19 cellular contexts compared by ENCODE assay signal in the genomic region with DNA sequence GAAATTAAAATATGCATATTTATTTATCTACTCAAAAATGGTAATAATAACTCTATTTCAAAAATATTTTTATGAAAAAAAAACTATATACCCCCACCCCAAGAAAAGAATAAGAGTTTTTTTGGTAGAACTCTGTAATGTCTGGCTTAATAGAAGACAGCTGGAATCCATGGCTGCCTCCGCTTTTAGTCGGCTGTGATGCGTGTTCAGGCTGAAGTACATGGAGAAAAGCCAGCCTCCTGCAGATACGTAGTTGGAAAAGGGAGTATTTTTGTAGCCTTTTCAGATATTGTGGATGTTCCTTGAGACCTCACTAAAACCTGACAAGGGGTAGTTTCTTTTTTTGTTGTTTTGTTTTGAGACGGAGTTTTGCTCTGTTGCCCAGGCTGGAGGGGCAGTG. TPM values are rescaled to one million over a fixed set of nuclear protein-coding genes. Genes with fewer than 3 reads are reported as not detected.
DNase-seq lines count a peak whose midpoint lies in the region; ATAC-seq and TF ChIP-seq lines count a peak whose summit lies in the region.
"Had no signal": no experiment of that assay in that cellular context is flagged by ENCODE, and none has a peak within 500 bp of the region (broad histone marks: within the 10 kb centered on the region; RNA-seq: fewer than 3 reads in every experiment).

No MANE protein-coding gene starts in this region.

- no peaks in the 10 kb centered on the region for H3K9me3 Mint-ChIP-seq in type B pancreatic cell
- H3K9me3 Mint-ChIP-seq in activated CD8-positive, alpha-beta memory T cell treated with anti-CD3 and anti-CD28 coated beads, Interleukin-2, amount 10 ng/mL, durations not matched to agents 7 days and 5 days (ENCODE audit: low read depth): no peaks in the 10 kb centered on the region
- H3K9me3 Mint-ChIP-seq: CD4-positive, alpha-beta memory T cell; endodermal cell had no signal

- no CpG with 5 or more reads among the region's 5 CpGs for WGBS in trophoblast cell (ENCODE audit: extremely low coverage, insufficient coverage, insufficient read length)

- DNase-seq in AG10803 (ENCODE audit: low read depth): peak; percentile 73
- no peak for DNase-seq in adipocyte (ENCODE audit: low read depth)
- no peak for DNase-seq in foreskin keratinocyte
- DNase-seq in trophoblast cell: no peak
- DNase-seq in stimulated activated naive CD4-positive, alpha-beta T cell treated with Interleukin-2 at 50 U/mL for 16 hours (lab: John Stamatoyannopoulos, UW): no peak
- DNase-seq in type B pancreatic cell (ENCODE audit: extremely low spot score, unreplicated experiment): no peak
- no peak for DNase-seq in activated CD8-positive, alpha-beta memory T cell treated with anti-CD3 and anti-CD28 coated beads, Interleukin-2, amount 10 ng/mL, durations not matched to agents 7 days and 5 days
- DNase-seq: activated CD4-positive, alpha-beta T cell treated with anti-CD3 and anti-CD28 coated beads, Interleukin-2, amount 50 U/mL, for 4 hours; CD4-positive, alpha-beta memory T cell; endodermal cell; islet precursor cell; NCI-H1417; NCI-H2171; NCI-H774; PC-9; spleen; stimulated activated naive CD4-positive, alpha-beta T cell had no signal

- ATAC-seq in foreskin keratinocyte (no peak), GM19467 (IDR thresholded peaks at IDR 0.05; ENCODE audit: unreplicated experiment) (no peak)
- no peak for ATAC-seq in activated CD8-positive, alpha-beta memory T cell treated with anti-CD3 and anti-CD28 coated beads, Interleukin-2, amount 10 ng/mL, durations not matched to agents 7 days and 5 days
- ATAC-seq: GM12878 had no signal

- H4K91ac ChIP-seq in trophoblast cell (ENCODE audit: low read depth, low read length): no peak overlapping the region

- H4K12ac ChIP-seq in trophoblast cell (ENCODE audit: low read depth, low read length): no peak overlapping the region

- peak overlapping the region; percentile 47 for H3K4ac ChIP-seq in trophoblast cell (ENCODE audit: low read depth, low read length)

- peaks cover 9% of the 10 kb centered on the region for H3K36me3 Mint-ChIP-seq in type B pancreatic cell
- H3K36me3 Mint-ChIP-seq in activated CD8-positive, alpha-beta memory T cell treated with anti-CD3 and anti-CD28 coated beads, Interleukin-2, amount 10 ng/mL, durations not matched to agents 7 days and 5 days: no peaks in the 10 kb centered on the region

- H3K27me3 Mint-ChIP-seq in type B pancreatic cell: no peaks in the 10 kb centered on the region
- H3K27me3 Mint-ChIP-seq in activated CD8-positive, alpha-beta memory T cell treated with anti-CD3 and anti-CD28 coated beads, Interleukin-2, amount 10 ng/mL, durations not matched to agents 7 days and 5 days: no peaks in the 10 kb centered on the region
- H3K27me3 Mint-ChIP-seq: CD4-positive, alpha-beta memory T cell had no signal

- H2BK5ac ChIP-seq in trophoblast cell (ENCODE audit: low read depth, low read length, poor library complexity): no peak overlapping the region

- no peak for TF ChIP-seq CTCF in AG10803 (conservative IDR thresholded peaks at IDR 0.05; ENCODE audit: low read length)
- TF ChIP-seq CTCF in foreskin keratinocyte (conservative IDR thresholded peaks at IDR 0.05): no peak
- TF ChIP-seq CTCF in type B pancreatic cell (conservative IDR thresholded peaks at IDR 0.05): no peak

- H2AK5ac ChIP-seq in trophoblast cell (ENCODE audit: low read length): no peak overlapping the region

- H3K4me1 ChIP-seq in adipocyte (ENCODE audit: control insufficient read depth, insufficient read depth, low read length) (peaks cover 57% of the 10 kb centered on the region), foreskin keratinocyte (peaks cover 10% of the 10 kb centered on the region), trophoblast cell (ENCODE audit: control insufficient read depth in 1 of 2, insufficient read depth in 2 of 2, low read length in 2 of 2) (peaks cover 0 to 2% of the 10 kb centered on the region in 2 experiments)

- no peak overlapping the region for H2BK12ac ChIP-seq in trophoblast cell (ENCODE audit: low read length)

- H3K9me3 ChIP-seq in adipocyte (ENCODE audit: control insufficient read depth, low read length) (no peaks in the 10 kb centered on the region), trophoblast cell (ENCODE audit: insufficient read depth, low read depth, low read length) (no peaks in the 10 kb centered on the region)
- H3K9me3 ChIP-seq: spleen had no signal

- H3K4me1 Mint-ChIP-seq in type B pancreatic cell (ENCODE audit: unreplicated experiment): peaks cover 51% of the 10 kb centered on the region
- H3K4me1 Mint-ChIP-seq in activated CD8-positive, alpha-beta memory T cell treated with anti-CD3 and anti-CD28 coated beads, Interleukin-2, amount 10 ng/mL, durations not matched to agents 7 days and 5 days: peaks cover 6% of the 10 kb centered on the region

- no peak overlapping the region for H3K23ac ChIP-seq in trophoblast cell (ENCODE audit: low read length)

- H2BK120ac ChIP-seq in trophoblast cell (ENCODE audit: insufficient read depth, low read length, poor library complexity): no peak overlapping the region

- H3K27ac ChIP-seq in foreskin keratinocyte (peak overlapping the region; percentile 31), trophoblast cell (ENCODE audit: low read depth, low read length) (no peak overlapping the region)
- H3K27ac ChIP-seq: PC-9 had no signal

- peaks cover 2% of the 10 kb centered on the region for H3K79me2 ChIP-seq in trophoblast cell (ENCODE audit: control insufficient read depth, insufficient read depth, low read length, poor library complexity)

- peaks cover 4% of the 10 kb centered on the region for H3K36me3 ChIP-seq in adipocyte (ENCODE audit: control insufficient read depth, insufficient read depth, low read length, severe bottlenecking)
- H3K36me3 ChIP-seq in trophoblast cell (ENCODE audit: control insufficient read depth in 1 of 2, insufficient read depth in 2 of 2, low read length in 2 of 2): no peaks in the 10 kb centered on the region

- no peaks in the 10 kb centered on the region for H3K79me1 ChIP-seq in trophoblast cell (ENCODE audit: low read length)

- no peak overlapping the region for H3K18ac ChIP-seq in trophoblast cell (ENCODE audit: low read length)

- no peak overlapping the region for H3K27ac Mint-ChIP-seq in type B pancreatic cell
- H3K27ac Mint-ChIP-seq in activated CD8-positive, alpha-beta memory T cell treated with anti-CD3 and anti-CD28 coated beads, Interleukin-2, amount 10 ng/mL, durations not matched to agents 7 days and 5 days: no peak overlapping the region
- H3K27ac Mint-ChIP-seq: endodermal cell had no signal

- H3K4me2 ChIP-seq in trophoblast cell (ENCODE audit: low read length): no peak overlapping the region
- H3K4me2 ChIP-seq: PC-9 had no signal

- no peaks in the 10 kb centered on the region for H3K27me3 ChIP-seq in adipocyte (replicated peaks; ENCODE audit: control insufficient read depth, insufficient read depth, low read length)
- H3K27me3 ChIP-seq in foreskin keratinocyte: no peaks in the 10 kb centered on the region
- no peaks in the 10 kb centered on the region for H3K27me3 ChIP-seq in trophoblast cell (ENCODE audit: insufficient read depth, low read length)
- H3K27me3 ChIP-seq: spleen had no signal

- H3K14ac ChIP-seq in trophoblast cell (ENCODE audit: low read length): no peak overlapping the region

- no peak overlapping the region; the same call in 1 of the 2 replicates for H3K4me3 ChIP-seq in AG10803 (ENCODE audit: low read length)
- peak overlapping the region; percentile 37 for H3K4me3 ChIP-seq in adipocyte (ENCODE audit: low read length)
- H3K4me3 ChIP-seq in trophoblast cell (ENCODE audit: low read depth, low read length): no peak overlapping the region
- H3K4me3 ChIP-seq: GM12878, PC-9, spleen had no signal

- H2AFZ ChIP-seq in trophoblast cell (ENCODE audit: insufficient read depth, low read length, poor library complexity): no peak overlapping the region
- H2AFZ ChIP-seq: PC-9 had no signal

- CTCF ChIA-PET in activated CD8-positive, alpha-beta memory T cell treated with anti-CD3 and anti-CD28 coated beads, Interleukin-2, amount 10 ng/mL, durations not matched to agents 7 days and 5 days (lab: Charles Lee): no interaction called here

- peak overlapping the region; percentile 55 for H3K9ac ChIP-seq in adipocyte (ENCODE audit: low read length)
- no peak overlapping the region for H3K9ac ChIP-seq in trophoblast cell (ENCODE audit: low read length)

- no peak overlapping the region for H3K4me3 Mint-ChIP-seq in type B pancreatic cell
- H3K4me3 Mint-ChIP-seq in activated CD8-positive, alpha-beta memory T cell treated with anti-CD3 and anti-CD28 coated beads, Interleukin-2, amount 10 ng/mL, durations not matched to agents 7 days and 5 days: no peak overlapping the region
- H3K4me3 Mint-ChIP-seq: endodermal cell had no signal

- no peak overlapping the region for H4K8ac ChIP-seq in trophoblast cell (ENCODE audit: low read depth, low read length)

RNA-seq across cellular contexts. Expression of a gene that starts 10.0 kb away (rescaled TPM):
- 20.9 and 22.2 TPM in 2 replicates for total RNA-seq in foreskin keratinocyte
- 3.6 and 3.8 TPM in 2 replicates for polyA plus RNA-seq in foreskin keratinocyte
- 6.5 and 6.6 TPM in 2 replicates for polyA plus RNA-seq in trophoblast cell (2013)
- 55.1 and 55.2 TPM in 2 replicates for total RNA-seq in type B pancreatic cell (ENCODE audit: low replicate concordance)
- total RNA-seq in activated CD8-positive, alpha-beta memory T cell treated with anti-CD3 and anti-CD28 coated beads, Interleukin-2, amount 10 ng/mL, durations not matched to agents 7 days and 5 days: 10 to 100 TPM; 27.1 to 31.2 TPM
